In genomic region chr13:53018690-53019647, GRCh38 we compare ENCODE assay signal across 21 cellular contexts. TPM values are rescaled to one million over a fixed set of nuclear protein-coding genes. Genes with fewer than 3 reads are reported as not detected.
A peak's percentile ranks its signal among the peaks of the same experiment; 100 is the strongest.
DNase-seq lines count a peak whose midpoint lies in the region; ATAC-seq, FAIRE-seq and TF ChIP-seq lines count a peak whose summit lies in the region.
"Had no signal": no experiment of that assay in that cellular context is flagged by ENCODE, and none has a peak within 500 bp of the region (broad histone marks: within the 10 kb centered on the region; RNA-seq: fewer than 3 reads in every experiment).

No MANE protein-coding gene starts in this region.

- no peak for FAIRE-seq in small intestine (lab: Jason Lieb, UNC)
- FAIRE-seq: A549, GM12892, GM18507 had no signal

- H3K9me3 ChIP-seq in cardiac muscle cell (ENCODE audit: low read depth) (no peaks in the 10 kb centered on the region), mucosa of descending colon (no peaks in the 10 kb centered on the region), small intestine (ENCODE audit: control insufficient read depth, low read depth) (no peaks in the 10 kb centered on the region)
- H3K9me3 ChIP-seq: A549, HAP-1 had no signal

- 15 to 66% (median 35%) methylated on average over 4 of the region's 4 CpGs for WGBS in small intestine, 3 donors

- intact Hi-C loops in cardiac septum (cut with DNase I) = no loop called here
- intact Hi-C loops in mucosa of descending colon (cut with DNase I, micrococcal nuclease) = no loop called here

- H3K36me3 ChIP-seq in cardiac muscle cell (no peaks in the 10 kb centered on the region), mucosa of descending colon (ENCODE audit: low read depth) (no peaks in the 10 kb centered on the region), small intestine (ENCODE audit: control insufficient read depth in 2 of 2, insufficient read depth in 2 of 2, low read length in 2 of 2) (no peaks in the 10 kb centered on the region)
- H3K36me3 ChIP-seq: HAP-1 had no signal

- peak; percentile 71 for ATAC-seq in mucosa of descending colon
- ATAC-seq in HG03108 (IDR thresholded peaks at IDR 0.05; ENCODE audit: unreplicated experiment) = no peak
- ATAC-seq: A549 had no signal

- H3K4me3 ChIP-seq in cardiac muscle cell (no peak overlapping the region), mucosa of descending colon (no peak overlapping the region), small intestine (ENCODE audit: low read depth in 1 of 2, low read length in 2 of 2) (no peak overlapping the region)
- H3K4me3 ChIP-seq: A549, GM23248, HAP-1 had no signal

- H3K27me3 ChIP-seq in cardiac muscle cell (no peaks in the 10 kb centered on the region), small intestine (ENCODE audit: control insufficient read depth in 2 of 2, insufficient read depth in 2 of 2, low read length in 2 of 2) (no peaks in the 10 kb centered on the region)

- in situ Hi-C loops in KBM-7 (cut with MboI; ENCODE audit: low pct_unique_long_range_greater_than_20kb, low sequenced_read_pairs) = no loop called here

- DNase-seq in cardiac muscle cell (ENCODE audit: low read depth in 1 of 2, low spot score in 1 of 2) (no peak), cardiac septum (ENCODE audit: low spot score) (no peak), mucosa of descending colon (no peak), small intestine (peak; percentile 63), KBM-7 (no peak), pons (ENCODE audit: low spot score) (no peak)
- DNase-seq: AML-193; CD4-positive, alpha-beta T cell; DMS153; GDM1; GM23248 had no signal

- TF ChIP-seq CTCF in cardiac muscle cell (IDR thresholded peaks at IDR 0.05; ENCODE audit: low read depth, low read length) (no peak), mucosa of descending colon (IDR thresholded peaks at IDR 0.05) (no peak)

- H3K4me1 ChIP-seq in cardiac muscle cell (ENCODE audit: low read depth) (peaks cover 6% of the 10 kb centered on the region), mucosa of descending colon (ENCODE audit: low read depth) (no peaks in the 10 kb centered on the region), small intestine (ENCODE audit: control insufficient read depth in 2 of 2, insufficient read depth in 1 of 2, low read depth in 1 of 2, low read length in 1 of 2) (peaks cover 0 to 4% of the 10 kb centered on the region in 2 donors)
- H3K4me1 ChIP-seq: A549, HAP-1 had no signal

- peak overlapping the region; percentile 17 for H3K27ac ChIP-seq in cardiac muscle cell
- H3K27ac ChIP-seq in small intestine (ENCODE audit: low read depth in 1 of 2, low read length in 1 of 2) = peak overlapping the region in 1 of 2 donors; percentile 40
- H3K27ac ChIP-seq: 22Rv1, A549, C4-2B, GM23248 had no signal

RNA-seq across cellular contexts. Expression of gene OLFM4, which starts 9.6 kb away (rescaled TPM):
- not detected in 2 replicates for total RNA-seq in cardiac muscle cell
- polyA plus RNA-seq in cardiac muscle cell = not detected in 2 replicates
- 0.65 TPM for total RNA-seq in cardiac septum
- total RNA-seq in mucosa of descending colon = 1,000 to 10,000 TPM in 1 of 3 donors, 10 to 100 TPM in 2; 15.2 to 4,328 (median 91.8) TPM
- 1,000 to 10,000 TPM in 1 of 3 donors, 10 to 100 TPM in 2; 58.6 to 7,751 (median 87.2) TPM for polyA plus RNA-seq in small intestine
- total RNA-seq: CD4-positive, alpha-beta T cell; Daoy; GM23248; H4; HT1080 had no signal
- polyA plus RNA-seq: A549, GM23248 had no signal
